Comparison of ENCODE assay signal across 24 cellular contexts in genomic region chr20:32930181-32930580, GRCh38.
"Had no signal": no experiment of that assay in that cellular context is flagged by ENCODE, and none has a peak within 500 bp of the region (broad histone marks: within the 10 kb centered on the region; RNA-seq: fewer than 3 reads in every experiment).

No MANE protein-coding gene starts in this region.

- H2AFZ ChIP-seq: hepatocyte had no signal

- H3K9me3 ChIP-seq: colonic mucosa, gastroesophageal sphincter, heart left ventricle, left lung, lower lobe of right lung had no signal

- H3K36me3 ChIP-seq: colonic mucosa, gastroesophageal sphincter, heart left ventricle, left lung, lower lobe of right lung had no signal

- FAIRE-seq: endometrium, frontal cortex had no signal

- ATAC-seq: effector memory CD8-positive, alpha-beta T cell; esophagus mucosa; foreskin keratinocyte; gastroesophageal sphincter; heart left ventricle; left cardiac atrium; left lung; left ventricle myocardium superior; lower lobe of right lung had no signal

- H3K27ac ChIP-seq: colonic mucosa, epithelial cell of prostate, foreskin keratinocyte, gastroesophageal sphincter, heart left ventricle, hepatocyte, left lung, lower lobe of right lung had no signal

- H3K4me1 ChIP-seq: colonic mucosa, foreskin keratinocyte, gastroesophageal sphincter, heart left ventricle, left lung, lower lobe of right lung had no signal

- H3K4me3 ChIP-seq: colonic mucosa, gastroesophageal sphincter, heart left ventricle, hepatocyte, left lung, lower lobe of right lung had no signal

- H3K27me3 ChIP-seq: colonic mucosa, foreskin keratinocyte, hepatocyte, left lung had no signal

- H3K4me2 ChIP-seq: hepatocyte had no signal

- H3K79me2 ChIP-seq: hepatocyte had no signal

- DNase-seq: cerebellar nuclear complex; colonic mucosa; cortex of kidney; effector CD8-positive, alpha-beta T cell; effector memory CD8-positive, alpha-beta T cell; endodermal cell; erythroblast; foreskin keratinocyte; heart left ventricle; hypothalamus; immature natural killer cell; islet precursor cell; left cardiac atrium; left lung; left ventricle myocardium superior; lower lobe of right lung; mesendoderm; midbrain had no signal
